In the genomic region with DNA sequence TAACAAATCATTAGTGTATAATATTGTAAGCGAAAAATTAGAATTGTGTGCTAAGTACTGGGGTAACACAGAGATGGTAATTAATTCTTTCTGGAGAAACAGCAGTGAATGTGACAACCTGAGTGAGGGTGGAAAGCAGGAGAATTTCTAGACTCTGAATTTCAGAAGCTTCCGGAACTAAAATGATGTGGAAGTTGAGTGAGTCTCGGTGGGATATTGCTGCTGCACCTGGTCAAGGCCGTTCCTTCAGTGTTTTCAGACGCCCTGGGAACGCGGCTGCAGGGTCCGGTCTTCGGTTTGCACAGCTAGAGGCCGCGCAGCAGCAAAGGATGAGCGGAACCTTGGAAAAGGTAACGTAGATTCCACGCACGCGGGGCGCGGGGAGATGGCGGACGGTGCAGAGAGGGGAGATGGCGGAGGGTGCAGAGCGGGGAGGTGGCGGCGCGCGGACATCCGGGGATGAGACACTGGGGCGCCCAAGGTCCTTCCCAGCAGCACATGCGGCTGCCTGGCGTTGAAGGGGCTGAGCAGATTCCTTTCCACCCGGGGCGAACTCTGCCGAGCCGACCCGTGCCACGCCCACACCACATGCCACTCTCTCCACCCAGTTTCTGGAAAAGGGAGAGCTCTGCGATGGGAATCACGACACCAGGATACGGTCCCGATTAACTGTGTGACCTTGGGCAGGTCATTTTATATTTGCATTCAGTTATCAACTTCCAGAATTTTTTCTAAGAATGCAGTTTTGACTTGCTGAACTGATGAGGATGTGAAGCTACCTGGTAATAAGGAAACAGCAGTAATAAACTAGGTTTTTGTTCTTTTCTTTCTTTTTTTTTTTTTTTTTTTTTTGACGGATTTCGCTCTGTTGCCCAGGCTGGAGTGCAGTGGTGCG, we compare ENCODE assay signal across 1 cellular context.
A peak's percentile ranks its signal among the peaks of the same experiment; 100 is the strongest.
TF ChIP-seq lines count a peak whose summit lies in the region.

A gene (plus strand): TSS at position 232 of the 895 bp plus-strand sequence. CDS start 98 bp downstream, at position 330.

TF ChIP-seq in GM12878, 131 proteins besides CTCF, POLR2A, EP300 and RAD21 (continued from another document and continues in another):
- TF ChIP-seq, protein P1, sequence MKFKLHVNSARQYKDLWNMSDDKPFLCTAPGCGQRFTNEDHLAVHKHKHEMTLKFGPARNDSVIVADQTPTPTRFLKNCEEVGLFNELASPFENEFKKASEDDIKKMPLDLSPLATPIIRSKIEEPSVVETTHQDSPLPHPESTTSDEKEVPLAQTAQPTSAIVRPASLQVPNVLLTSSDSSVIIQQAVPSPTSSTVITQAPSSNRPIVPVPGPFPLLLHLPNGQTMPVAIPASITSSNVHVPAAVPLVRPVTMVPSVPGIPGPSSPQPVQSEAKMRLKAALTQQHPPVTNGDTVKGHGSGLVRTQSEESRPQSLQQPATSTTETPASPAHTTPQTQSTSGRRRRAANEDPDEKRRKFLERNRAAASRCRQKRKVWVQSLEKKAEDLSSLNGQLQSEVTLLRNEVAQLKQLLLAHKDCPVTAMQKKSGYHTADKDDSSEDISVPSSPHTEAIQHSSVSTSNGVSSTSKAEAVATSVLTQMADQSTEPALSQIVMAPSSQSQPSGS (IDR thresholded peaks at IDR 0.05; ENCODE audit: low read length) = 0 out of 2 replicates have a peak, but pooled peaks have one; percentile 41
- TF ChIP-seq SIX5 (IDR thresholded peaks at IDR 0.05; ENCODE audit: low read depth, low read length, severe bottlenecking) = peak; percentile 49
- TF ChIP-seq SMAD1 (IDR thresholded peaks at IDR 0.05; ENCODE audit: low read depth, partially characterized antibody) = peak; percentile 53
- TF ChIP-seq KLF5 (IDR thresholded peaks at IDR 0.05; ENCODE audit: partially characterized antibody) = peak; percentile 87
- peak; percentile 82; the same call in 1 of the 2 replicates for TF ChIP-seq POLR2AphosphoS2 (IDR thresholded peaks at IDR 0.05; ENCODE audit: low read depth, low read length)
- peak; percentile 67 for TF ChIP-seq TARDBP (IDR thresholded peaks at IDR 0.05; ENCODE audit: borderline replicate concordance)
- TF ChIP-seq SRF (IDR thresholded peaks at IDR 0.05; ENCODE audit: low read depth in 2 of 2, low read length in 2 of 2) = peak in 1 of 2 experiments; percentile 59; a peak in 2 of 4 replicates
- TF ChIP-seq ZNF217 (IDR thresholded peaks at IDR 0.05) = no peak
- TF ChIP-seq CREB1 (IDR thresholded peaks at IDR 0.05; ENCODE audit: low read depth) = peak; percentile 62
- peak; percentile 81 for TF ChIP-seq NR2F1 (conservative IDR thresholded peaks at IDR 0.05)
- TF ChIP-seq MYC (IDR thresholded peaks at IDR 0.05; ENCODE audit: insufficient read depth, insufficient read length, insufficient replicate concordance, low read length, severe bottlenecking) = peak; percentile 96
- peak; percentile 76 for TF ChIP-seq HCFC1 (IDR thresholded peaks at IDR 0.05; ENCODE audit: low read length)
- TF ChIP-seq CBFB (IDR thresholded peaks at IDR 0.05; ENCODE audit: low read depth) = peak; percentile 75; the same call in 1 of the 2 replicates
- peak; percentile 95 for TF ChIP-seq GABPA (IDR thresholded peaks at IDR 0.05; ENCODE audit: low read depth)
- TF ChIP-seq, protein P2, sequence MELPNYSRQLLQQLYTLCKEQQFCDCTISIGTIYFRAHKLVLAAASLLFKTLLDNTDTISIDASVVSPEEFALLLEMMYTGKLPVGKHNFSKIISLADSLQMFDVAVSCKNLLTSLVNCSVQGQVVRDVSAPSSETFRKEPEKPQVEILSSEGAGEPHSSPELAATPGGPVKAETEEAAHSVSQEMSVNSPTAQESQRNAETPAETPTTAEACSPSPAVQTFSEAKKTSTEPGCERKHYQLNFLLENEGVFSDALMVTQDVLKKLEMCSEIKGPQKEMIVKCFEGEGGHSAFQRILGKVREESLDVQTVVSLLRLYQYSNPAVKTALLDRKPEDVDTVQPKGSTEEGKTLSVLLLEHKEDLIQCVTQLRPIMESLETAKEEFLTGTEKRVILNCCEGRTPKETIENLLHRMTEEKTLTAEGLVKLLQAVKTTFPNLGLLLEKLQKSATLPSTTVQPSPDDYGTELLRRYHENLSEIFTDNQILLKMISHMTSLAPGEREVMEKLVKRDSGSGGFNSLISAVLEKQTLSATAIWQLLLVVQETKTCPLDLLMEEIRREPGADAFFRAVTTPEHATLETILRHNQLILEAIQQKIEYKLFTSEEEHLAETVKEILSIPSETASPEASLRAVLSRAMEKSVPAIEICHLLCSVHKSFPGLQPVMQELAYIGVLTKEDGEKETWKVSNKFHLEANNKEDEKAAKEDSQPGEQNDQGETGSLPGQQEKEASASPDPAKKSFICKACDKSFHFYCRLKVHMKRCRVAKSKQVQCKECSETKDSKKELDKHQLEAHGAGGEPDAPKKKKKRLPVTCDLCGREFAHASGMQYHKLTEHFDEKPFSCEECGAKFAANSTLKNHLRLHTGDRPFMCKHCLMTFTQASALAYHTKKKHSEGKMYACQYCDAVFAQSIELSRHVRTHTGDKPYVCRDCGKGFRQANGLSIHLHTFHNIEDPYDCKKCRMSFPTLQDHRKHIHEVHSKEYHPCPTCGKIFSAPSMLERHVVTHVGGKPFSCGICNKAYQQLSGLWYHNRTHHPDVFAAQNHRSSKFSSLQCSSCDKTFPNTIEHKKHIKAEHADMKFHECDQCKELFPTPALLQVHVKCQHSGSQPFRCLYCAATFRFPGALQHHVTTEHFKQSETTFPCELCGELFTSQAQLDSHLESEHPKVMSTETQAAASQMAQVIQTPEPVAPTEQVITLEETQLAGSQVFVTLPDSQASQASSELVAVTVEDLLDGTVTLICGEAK (IDR thresholded peaks at IDR 0.05; ENCODE audit: borderline replicate concordance) = peak; percentile 99
- TF ChIP-seq, protein P3, sequence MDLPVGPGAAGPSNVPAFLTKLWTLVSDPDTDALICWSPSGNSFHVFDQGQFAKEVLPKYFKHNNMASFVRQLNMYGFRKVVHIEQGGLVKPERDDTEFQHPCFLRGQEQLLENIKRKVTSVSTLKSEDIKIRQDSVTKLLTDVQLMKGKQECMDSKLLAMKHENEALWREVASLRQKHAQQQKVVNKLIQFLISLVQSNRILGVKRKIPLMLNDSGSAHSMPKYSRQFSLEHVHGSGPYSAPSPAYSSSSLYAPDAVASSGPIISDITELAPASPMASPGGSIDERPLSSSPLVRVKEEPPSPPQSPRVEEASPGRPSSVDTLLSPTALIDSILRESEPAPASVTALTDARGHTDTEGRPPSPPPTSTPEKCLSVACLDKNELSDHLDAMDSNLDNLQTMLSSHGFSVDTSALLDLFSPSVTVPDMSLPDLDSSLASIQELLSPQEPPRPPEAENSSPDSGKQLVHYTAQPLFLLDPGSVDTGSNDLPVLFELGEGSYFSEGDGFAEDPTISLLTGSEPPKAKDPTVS (IDR thresholded peaks at IDR 0.05; ENCODE audit: low read depth, low read length) = no peak
- TF ChIP-seq MEF2A (IDR thresholded peaks at IDR 0.05; ENCODE audit: insufficient read depth, low read depth, low read length) = 0 out of 2 replicates have a peak, but pooled peaks have one; percentile 16
- TF ChIP-seq, protein P4, sequence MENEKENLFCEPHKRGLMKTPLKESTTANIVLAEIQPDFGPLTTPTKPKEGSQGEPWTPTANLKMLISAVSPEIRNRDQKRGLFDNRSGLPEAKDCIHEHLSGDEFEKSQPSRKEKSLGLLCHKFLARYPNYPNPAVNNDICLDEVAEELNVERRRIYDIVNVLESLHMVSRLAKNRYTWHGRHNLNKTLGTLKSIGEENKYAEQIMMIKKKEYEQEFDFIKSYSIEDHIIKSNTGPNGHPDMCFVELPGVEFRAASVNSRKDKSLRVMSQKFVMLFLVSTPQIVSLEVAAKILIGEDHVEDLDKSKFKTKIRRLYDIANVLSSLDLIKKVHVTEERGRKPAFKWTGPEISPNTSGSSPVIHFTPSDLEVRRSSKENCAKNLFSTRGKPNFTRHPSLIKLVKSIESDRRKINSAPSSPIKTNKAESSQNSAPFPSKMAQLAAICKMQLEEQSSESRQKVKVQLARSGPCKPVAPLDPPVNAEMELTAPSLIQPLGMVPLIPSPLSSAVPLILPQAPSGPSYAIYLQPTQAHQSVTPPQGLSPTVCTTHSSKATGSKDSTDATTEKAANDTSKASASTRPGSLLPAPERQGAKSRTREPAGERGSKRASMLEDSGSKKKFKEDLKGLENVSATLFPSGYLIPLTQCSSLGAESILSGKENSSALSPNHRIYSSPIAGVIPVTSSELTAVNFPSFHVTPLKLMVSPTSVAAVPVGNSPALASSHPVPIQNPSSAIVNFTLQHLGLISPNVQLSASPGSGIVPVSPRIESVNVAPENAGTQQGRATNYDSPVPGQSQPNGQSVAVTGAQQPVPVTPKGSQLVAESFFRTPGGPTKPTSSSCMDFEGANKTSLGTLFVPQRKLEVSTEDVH (IDR thresholded peaks at IDR 0.05; ENCODE audit: low read depth, partially characterized antibody) = peak; percentile 93
- TF ChIP-seq, protein P5, sequence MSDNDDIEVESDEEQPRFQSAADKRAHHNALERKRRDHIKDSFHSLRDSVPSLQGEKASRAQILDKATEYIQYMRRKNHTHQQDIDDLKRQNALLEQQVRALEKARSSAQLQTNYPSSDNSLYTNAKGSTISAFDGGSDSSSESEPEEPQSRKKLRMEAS (IDR thresholded peaks at IDR 0.05; ENCODE audit: low read depth, low read length) = peak; percentile 75; the same call in 1 of the 2 replicates
- TF ChIP-seq MTA2 (IDR thresholded peaks at IDR 0.05; ENCODE audit: low read depth) = peak; percentile 63; the same call in 1 of the 2 replicates
- peak; percentile 69; the same call in 1 of the 2 replicates for TF ChIP-seq GATAD2B (conservative IDR thresholded peaks at IDR 0.05; ENCODE audit: low read depth)
- peak; percentile 57; the same call in 1 of the 2 replicates for TF ChIP-seq TCF3 (IDR thresholded peaks at IDR 0.05; ENCODE audit: borderline replicate concordance, insufficient read depth, low read depth, low read length)
- TF ChIP-seq SPI1 (IDR thresholded peaks at IDR 0.05; ENCODE audit: borderline replicate concordance, insufficient read depth, low read depth, low read length) = no peak
- TF ChIP-seq DPF2 (IDR thresholded peaks at IDR 0.05) = peak; percentile 73; the same call in 1 of the 2 replicates
- TF ChIP-seq SREBF1 (IDR thresholded peaks at IDR 0.05; ENCODE audit: low read length) = peak; percentile 55; the same call in 1 of the 2 replicates
- TF ChIP-seq BCL11A (IDR thresholded peaks at IDR 0.05; ENCODE audit: low read depth, low read length) = no peak
- TF ChIP-seq, protein P6, sequence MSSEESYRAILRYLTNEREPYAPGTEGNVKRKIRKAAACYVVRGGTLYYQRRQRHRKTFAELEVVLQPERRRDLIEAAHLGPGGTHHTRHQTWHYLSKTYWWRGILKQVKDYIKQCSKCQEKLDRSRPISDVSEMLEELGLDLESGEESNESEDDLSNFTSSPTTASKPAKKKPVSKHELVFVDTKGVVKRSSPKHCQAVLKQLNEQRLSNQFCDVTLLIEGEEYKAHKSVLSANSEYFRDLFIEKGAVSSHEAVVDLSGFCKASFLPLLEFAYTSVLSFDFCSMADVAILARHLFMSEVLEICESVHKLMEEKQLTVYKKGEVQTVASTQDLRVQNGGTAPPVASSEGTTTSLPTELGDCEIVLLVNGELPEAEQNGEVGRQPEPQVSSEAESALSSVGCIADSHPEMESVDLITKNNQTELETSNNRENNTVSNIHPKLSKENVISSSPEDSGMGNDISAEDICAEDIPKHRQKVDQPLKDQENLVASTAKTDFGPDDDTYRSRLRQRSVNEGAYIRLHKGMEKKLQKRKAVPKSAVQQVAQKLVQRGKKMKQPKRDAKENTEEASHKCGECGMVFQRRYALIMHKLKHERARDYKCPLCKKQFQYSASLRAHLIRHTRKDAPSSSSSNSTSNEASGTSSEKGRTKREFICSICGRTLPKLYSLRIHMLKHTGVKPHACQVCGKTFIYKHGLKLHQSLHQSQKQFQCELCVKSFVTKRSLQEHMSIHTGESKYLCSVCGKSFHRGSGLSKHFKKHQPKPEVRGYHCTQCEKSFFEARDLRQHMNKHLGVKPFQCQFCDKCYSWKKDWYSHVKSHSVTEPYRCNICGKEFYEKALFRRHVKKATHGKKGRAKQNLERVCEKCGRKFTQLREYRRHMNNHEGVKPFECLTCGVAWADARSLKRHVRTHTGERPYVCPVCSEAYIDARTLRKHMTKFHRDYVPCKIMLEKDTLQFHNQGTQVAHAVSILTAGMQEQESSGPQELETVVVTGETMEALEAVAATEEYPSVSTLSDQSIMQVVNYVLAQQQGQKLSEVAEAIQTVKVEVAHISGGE (CRISPR knock-in tag; IDR thresholded peaks at IDR 0.05) = peak; percentile 93
- TF ChIP-seq, protein P7, sequence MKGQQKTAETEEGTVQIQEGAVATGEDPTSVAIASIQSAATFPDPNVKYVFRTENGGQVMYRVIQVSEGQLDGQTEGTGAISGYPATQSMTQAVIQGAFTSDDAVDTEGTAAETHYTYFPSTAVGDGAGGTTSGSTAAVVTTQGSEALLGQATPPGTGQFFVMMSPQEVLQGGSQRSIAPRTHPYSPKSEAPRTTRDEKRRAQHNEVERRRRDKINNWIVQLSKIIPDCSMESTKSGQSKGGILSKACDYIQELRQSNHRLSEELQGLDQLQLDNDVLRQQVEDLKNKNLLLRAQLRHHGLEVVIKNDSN (IDR thresholded peaks at IDR 0.05; ENCODE audit: borderline replicate concordance, extremely low read length, insufficient read depth, low read depth, low read length) = peak; percentile 14
- peak in 1 of 2 experiments; percentile 52; a peak in 1 of 4 replicates for TF ChIP-seq ETV6 (conservative IDR thresholded peaks at IDR 0.05 in 1 of 2, IDR thresholded peaks at IDR 0.05 in 1 of 2; ENCODE audit: borderline replicate concordance in 1 of 2, low read depth in 1 of 2)
- TF ChIP-seq, protein P8, sequence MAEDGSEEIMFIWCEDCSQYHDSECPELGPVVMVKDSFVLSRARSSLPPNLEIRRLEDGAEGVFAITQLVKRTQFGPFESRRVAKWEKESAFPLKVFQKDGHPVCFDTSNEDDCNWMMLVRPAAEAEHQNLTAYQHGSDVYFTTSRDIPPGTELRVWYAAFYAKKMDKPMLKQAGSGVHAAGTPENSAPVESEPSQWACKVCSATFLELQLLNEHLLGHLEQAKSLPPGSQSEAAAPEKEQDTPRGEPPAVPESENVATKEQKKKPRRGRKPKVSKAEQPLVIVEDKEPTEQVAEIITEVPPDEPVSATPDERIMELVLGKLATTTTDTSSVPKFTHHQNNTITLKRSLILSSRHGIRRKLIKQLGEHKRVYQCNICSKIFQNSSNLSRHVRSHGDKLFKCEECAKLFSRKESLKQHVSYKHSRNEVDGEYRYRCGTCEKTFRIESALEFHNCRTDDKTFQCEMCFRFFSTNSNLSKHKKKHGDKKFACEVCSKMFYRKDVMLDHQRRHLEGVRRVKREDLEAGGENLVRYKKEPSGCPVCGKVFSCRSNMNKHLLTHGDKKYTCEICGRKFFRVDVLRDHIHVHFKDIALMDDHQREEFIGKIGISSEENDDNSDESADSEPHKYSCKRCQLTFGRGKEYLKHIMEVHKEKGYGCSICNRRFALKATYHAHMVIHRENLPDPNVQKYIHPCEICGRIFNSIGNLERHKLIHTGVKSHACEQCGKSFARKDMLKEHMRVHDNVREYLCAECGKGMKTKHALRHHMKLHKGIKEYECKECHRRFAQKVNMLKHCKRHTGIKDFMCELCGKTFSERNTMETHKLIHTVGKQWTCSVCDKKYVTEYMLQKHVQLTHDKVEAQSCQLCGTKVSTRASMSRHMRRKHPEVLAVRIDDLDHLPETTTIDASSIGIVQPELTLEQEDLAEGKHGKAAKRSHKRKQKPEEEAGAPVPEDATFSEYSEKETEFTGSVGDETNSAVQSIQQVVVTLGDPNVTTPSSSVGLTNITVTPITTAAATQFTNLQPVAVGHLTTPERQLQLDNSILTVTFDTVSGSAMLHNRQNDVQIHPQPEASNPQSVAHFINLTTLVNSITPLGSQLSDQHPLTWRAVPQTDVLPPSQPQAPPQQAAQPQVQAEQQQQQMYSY (CRISPR knock-in tag; IDR thresholded peaks at IDR 0.05) = no peak
- TF ChIP-seq RBBP5 (conservative IDR thresholded peaks at IDR 0.05) = peak; percentile 85
- TF ChIP-seq KDM1A (IDR thresholded peaks at IDR 0.05; ENCODE audit: borderline replicate concordance) = no peak
- no peak for TF ChIP-seq SUZ12 (IDR thresholded peaks at IDR 0.05; ENCODE audit: unreplicated experiment)
